8 cellular contexts compared by ENCODE assay signal in the genomic region with DNA sequence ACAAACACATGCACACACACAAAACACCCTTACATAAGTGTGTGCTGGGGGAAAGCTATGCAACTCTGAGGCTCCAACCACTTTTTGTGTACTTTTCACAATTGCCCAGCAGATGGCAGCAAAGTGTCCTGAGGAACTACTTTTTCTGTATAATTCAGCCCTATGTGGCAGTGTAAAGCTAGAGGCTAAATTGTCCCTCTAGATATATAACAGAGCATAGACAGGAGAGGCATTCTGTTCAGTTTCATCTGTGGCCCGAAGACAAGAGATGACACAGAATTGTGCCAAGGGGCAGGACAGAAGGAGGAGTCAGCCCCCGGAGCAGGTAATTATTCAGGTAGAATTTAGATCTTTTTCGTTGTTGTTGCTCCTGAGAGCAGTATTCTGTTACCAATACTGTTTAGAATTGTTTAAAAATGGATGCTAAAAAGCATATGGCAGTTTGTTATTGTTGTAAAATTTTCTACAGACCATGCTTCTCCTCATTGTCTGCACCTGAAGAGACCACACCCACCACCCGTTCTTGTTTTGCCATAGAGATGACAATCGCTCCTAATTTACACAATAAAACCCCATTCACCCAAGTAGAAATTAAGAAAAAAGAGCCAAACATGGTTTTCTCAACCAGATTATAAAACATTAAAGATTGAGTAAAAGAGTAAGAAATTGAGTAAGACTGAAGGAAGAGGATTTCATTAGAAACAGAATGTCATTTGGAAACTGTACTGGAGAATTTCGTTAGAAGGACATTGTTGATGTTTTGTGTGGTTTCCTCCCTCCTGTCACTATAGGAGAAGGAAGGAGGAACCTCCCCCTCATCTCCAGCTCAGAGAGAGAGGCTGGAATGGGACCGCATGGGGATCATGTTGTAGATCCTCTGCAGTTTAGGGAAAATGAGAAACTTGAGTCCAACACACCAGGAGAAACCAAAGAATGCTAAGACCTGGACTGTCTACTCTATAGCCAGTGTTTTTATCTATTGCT. TPM values are rescaled to one million over a fixed set of nuclear protein-coding genes. Genes with fewer than 3 reads are reported as not detected.
DNase-seq lines count a peak whose midpoint lies in the region; ATAC-seq and TF ChIP-seq lines count a peak whose summit lies in the region.

No MANE protein-coding gene starts in this region.

- in situ Hi-C loops in IMR-90 (cut with MboI; ENCODE audit: low sequenced_read_pairs), result no loop called here

- H2BK15ac ChIP-seq in IMR-90 (ENCODE audit: low read depth, low read length), result no peak overlapping the region

- no peak overlapping the region for H2BK20ac ChIP-seq in IMR-90 (ENCODE audit: low read depth, low read length)

- peak; percentile 53 for ATAC-seq in GM21447 (IDR thresholded peaks at IDR 0.05; ENCODE audit: unreplicated experiment)
- peak; percentile 75 for ATAC-seq in IMR-90 (ENCODE audit: low read depth)
- ATAC-seq in PC-3, result peak; percentile 81

- no CpG with 5 or more reads among the region's 7 CpGs for WGBS in IMR-90 (ENCODE audit: extremely low coverage in 2 of 2, insufficient read length in 1 of 2), 2 experiments

- no peak overlapping the region for H4K8ac ChIP-seq in IMR-90 (ENCODE audit: low read depth in 2 of 2, low read length in 2 of 2)

- no peak overlapping the region for H2BK120ac ChIP-seq in IMR-90 (ENCODE audit: low read depth, low read length)

- no peak overlapping the region for H3K4me3 Mint-ChIP-seq in Caco-2 (ENCODE audit: unreplicated experiment)

- CTCF ChIA-PET in Caco-2 (lab: Charles Lee) (interaction anchor here (0.5 to 1.9 kb wide), 11 partner anchors 14 to 1619 kb away, joined by 3 to 11 read pairs (median 5); no protein-coding TSS in a partner anchor), IMR-90 (lab: Yijun Ruan, JAX) (interaction anchor here (0.5 to 1.9 kb wide), 4 partner anchors 9 to 652 kb away, joined by 3 to 6 read pairs (median 3); partner anchors contain the start of gene MS4A1), PC-3 (lab: Charles Lee) (interaction anchor here (0.6 kb wide), 2 partner anchors 29 to 506 kb away, joined by 3 read pairs; no protein-coding TSS in a partner anchor)

- no peak overlapping the region for H3K56ac ChIP-seq in IMR-90 (ENCODE audit: extremely low read depth, insufficient read depth, low read length)

- no peak for TF ChIP-seq EP300 in neural cell (conservative IDR thresholded peaks at IDR 0.05; ENCODE audit: poor library complexity, severe bottlenecking)

- H4K20me1 ChIP-seq in IMR-90 (ENCODE audit: insufficient read depth, low read length), result no peaks in the 10 kb centered on the region
- H4K20me1 ChIP-seq in PC-3 (ENCODE audit: low read length), result no peaks in the 10 kb centered on the region
- H4K20me1 ChIP-seq in neural cell (ENCODE audit: insufficient read depth), result no peaks in the 10 kb centered on the region

- H3K9me3 Mint-ChIP-seq in Caco-2 (ENCODE audit: unreplicated experiment), result peaks cover 18% of the 10 kb centered on the region

- H3K27me3 Mint-ChIP-seq in Caco-2 (ENCODE audit: insufficient read depth, unreplicated experiment), result no peaks in the 10 kb centered on the region

- no peak overlapping the region for H3K4me3 ChIP-seq in Caco-2 (ENCODE audit: low read depth, low read length)
- H3K4me3 ChIP-seq in IMR-90 (ENCODE audit: insufficient read depth, low read depth, low read length), result no peak overlapping the region
- H3K4me3 ChIP-seq in PC-3 (ENCODE audit: low read length), result no peak overlapping the region
- H3K4me3 ChIP-seq in fibroblast of mammary gland (ENCODE audit: control insufficient read depth, low read depth, low read length), result no peak overlapping the region
- no peak overlapping the region for H3K4me3 ChIP-seq in neural cell (ENCODE audit: low read length)

- no peak overlapping the region for H2BK5ac ChIP-seq in IMR-90 (ENCODE audit: low read depth, low read length, poor library complexity, severe bottlenecking)

- intact Hi-C loops in Caco-2 (cut with micrococcal nuclease; ENCODE audit: unreplicated experiment) (loop anchor here (1.0 kb wide), 4 partner anchors 99 to 254 kb away; no protein-coding TSS in a partner anchor), IMR-90 (cut with micrococcal nuclease) (no loop called here), PC-3 (cut with micrococcal nuclease) (loop anchor here (1.0 kb wide), 3 partner anchors 105 to 254 kb away; no protein-coding TSS in a partner anchor)

- no peaks in the 10 kb centered on the region for H3F3A ChIP-seq in PC-3 (ENCODE audit: low read length, unreplicated experiment)
- H3F3A ChIP-seq in neural cell (ENCODE audit: insufficient read depth, low read length, poor library complexity, severe bottlenecking), result no peaks in the 10 kb centered on the region

- TF ChIP-seq RAD21 in IMR-90 (IDR thresholded peaks at IDR 0.05; ENCODE audit: low read length) (peak; percentile 48), neural cell (conservative IDR thresholded peaks at IDR 0.05) (peak; percentile 81)

- H3K36me3 ChIP-seq in Caco-2 (ENCODE audit: control insufficient read depth, insufficient read depth, low read length) (no peaks in the 10 kb centered on the region), IMR-90 (ENCODE audit: control insufficient read depth, insufficient read depth, low read length) (no peaks in the 10 kb centered on the region), PC-3 (ENCODE audit: low read depth, low read length) (no peaks in the 10 kb centered on the region), neural cell (ENCODE audit: insufficient read depth, low read length) (no peaks in the 10 kb centered on the region)

- H3K27ac Mint-ChIP-seq in Caco-2 (ENCODE audit: unreplicated experiment), result no peak overlapping the region

- no peaks in the 10 kb centered on the region for H3K4me1 Mint-ChIP-seq in Caco-2 (ENCODE audit: low read depth, unreplicated experiment)

- H3K4me2 ChIP-seq in IMR-90 (ENCODE audit: low read depth, low read length) (no peak overlapping the region), PC-3 (ENCODE audit: low read length) (0 out of 2 replicates have a peak overlapping the region, but pooled peaks have one; percentile 15), neural cell (ENCODE audit: low read length) (no peak overlapping the region)

- H3K27ac ChIP-seq in IMR-90 (ENCODE audit: insufficient read depth, low read length) (no peak overlapping the region), PC-3 (ENCODE audit: low read length) (no peak overlapping the region), neural cell (ENCODE audit: low read length) (no peak overlapping the region)

- H3K9me2 ChIP-seq in PC-3 (replicated peaks; ENCODE audit: low read length) (no peaks in the 10 kb centered on the region), neural cell (ENCODE audit: insufficient read depth, low read length) (no peaks in the 10 kb centered on the region)

- H2AFZ ChIP-seq in IMR-90 (replicated peaks; ENCODE audit: low read length, poor library complexity) (no peak overlapping the region), PC-3 (ENCODE audit: low read length) (no peak overlapping the region), neural cell (ENCODE audit: low read depth, low read length) (no peak overlapping the region)

- no peak overlapping the region for H3K14ac ChIP-seq in IMR-90 (replicated peaks; ENCODE audit: low read depth, low read length)

- H4K5ac ChIP-seq in IMR-90 (ENCODE audit: low read depth, low read length), result no peak overlapping the region

- H3K9ac ChIP-seq in IMR-90 (ENCODE audit: low read depth, low read length) (no peak overlapping the region), PC-3 (ENCODE audit: low read length) (no peak overlapping the region), neural cell (ENCODE audit: low read length) (no peak overlapping the region)

- H3K27me3 ChIP-seq in Caco-2 (replicated peaks; ENCODE audit: control insufficient read depth, insufficient read depth, low read length) (no peaks in the 10 kb centered on the region), IMR-90 (ENCODE audit: control insufficient read depth, insufficient read depth, low read length) (no peaks in the 10 kb centered on the region), PC-3 (ENCODE audit: low read length) (peaks cover 9% of the 10 kb centered on the region; the same call in 1 of the 2 replicates), neural cell (ENCODE audit: insufficient read depth, low read depth, low read length) (no peaks in the 10 kb centered on the region)

- H3K36me3 Mint-ChIP-seq in Caco-2 (ENCODE audit: insufficient read depth, unreplicated experiment), result no peaks in the 10 kb centered on the region

- no peak for TF ChIP-seq POLR2A in IMR-90 (IDR thresholded peaks at IDR 0.05; ENCODE audit: low read depth, low read length)

- no peak overlapping the region for H4K91ac ChIP-seq in IMR-90 (ENCODE audit: insufficient read depth, low read depth, low read length)

- no peak overlapping the region for H3K18ac ChIP-seq in IMR-90 (ENCODE audit: low read depth, low read length)

- H2AK5ac ChIP-seq in IMR-90 (ENCODE audit: low read depth, low read length), result no peak overlapping the region

- peak; percentile 70 to 83 for TF ChIP-seq CTCF in Caco-2 (IDR thresholded peaks at IDR 0.05; ENCODE audit: insufficient read depth in 1 of 2, low read depth in 1 of 2, low read length in 1 of 2, severe bottlenecking in 1 of 2, unreplicated experiment in 1 of 2)
- peak; percentile 59 for TF ChIP-seq CTCF in IMR-90 (conservative IDR thresholded peaks at IDR 0.05; ENCODE audit: low read depth, low read length)
- peak; percentile 92 for TF ChIP-seq CTCF in PC-3 (conservative IDR thresholded peaks at IDR 0.05; ENCODE audit: low read depth, low read length)
- TF ChIP-seq CTCF in fibroblast of mammary gland (conservative IDR thresholded peaks at IDR 0.05; ENCODE audit: control insufficient read depth, insufficient read depth, low read depth, low read length), result peak; percentile 68
- peak; percentile 85 for TF ChIP-seq CTCF in neural cell (IDR thresholded peaks at IDR 0.05; ENCODE audit: poor library complexity, severe bottlenecking)

- H3K79me2 ChIP-seq in PC-3 (ENCODE audit: low read length) (no peaks in the 10 kb centered on the region), neural cell (replicated peaks; ENCODE audit: insufficient read depth, low read length) (no peaks in the 10 kb centered on the region)

- DNase-seq in Caco-2 (peak; percentile 55 to 74), IMR-90 (peak; percentile 25), PC-3 (peak; percentile 92), fibroblast of mammary gland (ENCODE audit: low read depth) (peak; percentile 42), superior temporal gyrus (ENCODE audit: extremely low spot score) (peak; percentile 88)
- DNase-seq in activated T-cell treated with anti-CD3 and anti-CD28 coated beads, Interleukin-2, amount 50 U/mL, for 1 hour, result peak; percentile 31

- H3K4ac ChIP-seq in IMR-90 (ENCODE audit: low read depth, low read length), result no peak overlapping the region

- H3K4me1 ChIP-seq in Caco-2 (no peaks in the 10 kb centered on the region; the same call in 1 of the 2 replicates), IMR-90 (ENCODE audit: control insufficient read depth, insufficient read depth, low read length) (no peaks in the 10 kb centered on the region), PC-3 (ENCODE audit: insufficient read depth, low read length) (no peaks in the 10 kb centered on the region; the same call in 1 of the 2 replicates)

- H3K79me1 ChIP-seq in IMR-90 (ENCODE audit: low read depth in 1 of 2, low read length in 2 of 2), result no peaks in the 10 kb centered on the region

- peaks cover 11% of the 10 kb centered on the region for H3K9me3 ChIP-seq in Caco-2
- peaks cover 5% of the 10 kb centered on the region for H3K9me3 ChIP-seq in IMR-90 (ENCODE audit: control insufficient read depth, insufficient read depth, low read length)
- no peaks in the 10 kb centered on the region for H3K9me3 ChIP-seq in PC-3 (ENCODE audit: low read length)
- no peaks in the 10 kb centered on the region for H3K9me3 ChIP-seq in neural cell (ENCODE audit: low read length)

- dilution Hi-C loops in IMR-90 (cut with HindIII; ENCODE audit: low sequenced_read_pairs, unreplicated experiment), result no loop called here

- no peak overlapping the region for H2AK9ac ChIP-seq in IMR-90 (replicated peaks; ENCODE audit: low read depth, low read length, poor library complexity)

- POLR2A ChIA-PET in Caco-2 (lab: Charles Lee), result interaction anchor here (0.5 kb wide), 1 partner anchor 184 kb away, joined by 3 read pairs; no protein-coding TSS in a partner anchor
- POLR2A ChIA-PET in IMR-90 (lab: Charles Lee; ENCODE audit: unreplicated experiment), result no interaction called here
- POLR2A ChIA-PET in PC-3 (lab: Charles Lee; ENCODE audit: unreplicated experiment), result interaction anchor here (0.6 kb wide), 1 partner anchor 17 kb away, joined by 3 read pairs; no protein-coding TSS in a partner anchor

- H3K9me1 ChIP-seq in IMR-90 (ENCODE audit: insufficient read depth, low read length), result no peaks in the 10 kb centered on the region

- BruUV-seq in Caco-2 (replicated peaks; lab: Mats Ljungman, UMichigan) (no TSS peak), IMR-90 (replicated peaks; lab: Mats Ljungman, UMichigan) (no TSS peak), PC-3 (replicated peaks; lab: Mats Ljungman, UMichigan) (no TSS peak)

- no peak overlapping the region for H3K23ac ChIP-seq in IMR-90 (ENCODE audit: low read depth, low read length)

RNA-seq across cellular contexts. Expression of gene MS4A7, which starts 14.5 kb away (rescaled TPM):
- total RNA-seq in Caco-2 (2022) (not detected in 2 replicates), IMR-90 (2012; rRNA removed) (not detected in 2 replicates), PC-3 (2014; rRNA removed) (2.1 and 3.6 TPM in 2 replicates)
- polyA plus RNA-seq in IMR-90 (2012; rRNA removed) (not detected in 2 replicates), neural cell (0.10 TPM in 1 of 2 replicates, not detected in the other)
- polyA plus RNA-seq in IMR-90 (2012; cell fraction: cytosol; rRNA removed), result not detected in 2 replicates
- polyA plus RNA-seq in IMR-90 (2012; cell fraction: nucleus; rRNA removed; ENCODE audit: low replicate concordance), result not detected in 2 replicates
- polyA minus RNA-seq in neural cell, result not detected in 2 replicates

RNA-seq across cellular contexts. Expression of gene MS4A14, which starts 32.4 kb away (rescaled TPM):
- not detected in 2 replicates for total RNA-seq in Caco-2 (2022)
- total RNA-seq in IMR-90 (2012; rRNA removed), result not detected in 2 replicates
- not detected in 2 replicates for polyA plus RNA-seq in IMR-90 (2012; rRNA removed)
- polyA plus RNA-seq in IMR-90 (2012; cell fraction: cytosol; rRNA removed), result not detected in 2 replicates
- not detected in 2 replicates for polyA plus RNA-seq in IMR-90 (2012; cell fraction: nucleus; rRNA removed; ENCODE audit: low replicate concordance)
- 0.07 and 0.29 TPM in 2 replicates for total RNA-seq in PC-3 (2014; rRNA removed)
- not detected in 2 replicates for polyA plus RNA-seq in neural cell
- polyA minus RNA-seq in neural cell, result not detected in 2 replicates

RNA-seq across cellular contexts. Expression of gene MS4A6E, which starts 36.8 kb away (rescaled TPM):
- total RNA-seq in Caco-2 (2022) (not detected in 2 replicates), IMR-90 (2012; rRNA removed) (not detected in 2 replicates), PC-3 (2014; rRNA removed) (not detected in 2 replicates)
- polyA plus RNA-seq in IMR-90 (2012; rRNA removed) (not detected in 2 replicates), neural cell (not detected in 2 replicates)
- not detected in 2 replicates for polyA plus RNA-seq in IMR-90 (2012; cell fraction: cytosol; rRNA removed)
- polyA plus RNA-seq in IMR-90 (2012; cell fraction: nucleus; rRNA removed; ENCODE audit: low replicate concordance), result not detected in 2 replicates
- not detected in 2 replicates for polyA minus RNA-seq in neural cell

Comparison
In these comparisons a context has a peak if more than half of its experiments do, and no peak if none do; other contexts are left out.
1. DNase-seq: peak in every context shown above with its lines; median percentile 92 in PC-3; 88 in superior temporal gyrus; 64 in Caco-2; 42 in fibroblast of mammary gland; 31 in activated T-cell treated with anti-CD3 and anti-CD28 coated beads, Interleukin-2, amount 50 U/mL, for 1 hour; 25 in IMR-90.